19 cellular contexts compared by ENCODE assay signal in the genomic region with DNA sequence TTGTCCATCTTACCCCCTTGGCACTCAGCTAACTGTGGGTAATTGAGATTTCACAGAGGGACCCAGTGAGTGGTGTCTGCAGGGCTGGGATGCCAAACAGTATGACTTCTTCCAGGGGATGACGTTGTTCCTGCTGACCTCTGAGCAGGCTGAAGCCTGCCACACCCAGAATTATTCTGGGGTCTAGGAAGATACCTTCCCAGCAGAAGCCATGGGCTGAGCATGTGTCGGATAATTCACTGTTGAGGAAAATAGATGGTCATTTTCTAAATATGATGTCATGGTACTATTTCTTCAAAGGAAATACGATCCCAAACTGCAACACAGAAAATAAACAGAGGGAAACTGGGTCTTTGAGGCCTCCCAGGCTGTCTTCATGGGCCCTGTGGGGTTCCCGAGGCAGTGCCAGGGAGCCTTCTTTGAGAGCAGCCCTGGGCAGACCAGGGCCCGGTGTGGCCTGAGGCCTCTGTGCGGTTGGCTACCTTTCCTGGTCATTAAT. TPM values are rescaled to one million over a fixed set of nuclear protein-coding genes. Genes with fewer than 3 reads are reported as not detected.
DNase-seq lines count a peak whose midpoint lies in the region; ATAC-seq, FAIRE-seq and TF ChIP-seq lines count a peak whose summit lies in the region.
"Had no signal": no experiment of that assay in that cellular context is flagged by ENCODE, and none has a peak within 500 bp of the region (broad histone marks: within the 10 kb centered on the region; RNA-seq: fewer than 3 reads in every experiment).

No MANE protein-coding gene starts in this region.

- no peak for TF ChIP-seq RAD21 in A549 (conservative IDR thresholded peaks at IDR 0.05 in 1 of 2, IDR thresholded peaks at IDR 0.05 in 1 of 2)

- no peaks in the 10 kb centered on the region for H3K4me1 Mint-ChIP-seq in endodermal cell
- H3K4me1 Mint-ChIP-seq: CD14-positive monocyte had no signal

- TF ChIP-seq EP300 in A549 (IDR thresholded peaks at IDR 0.05) = no peak

- CTCF ChIA-PET in A549 (lab: Yijun Ruan, JAX) = interaction anchor here (0.8 kb wide), 1 partner anchor 15 kb away, joined by 3 read pairs; no protein-coding TSS in a partner anchor

- DNase-seq in A549 (ENCODE audit: low read depth in 1 of 2, low spot score in 1 of 2) (peak in 1 of 2 experiments; percentile 38), GM23248 (peak; percentile 16), astrocyte of the spinal cord (ENCODE audit: low read depth, low spot score) (peak; percentile 44), left kidney (ENCODE audit: low read depth, low spot score) (peak; percentile 47), DMS79 treated with DMSO at 0.1 percent for 48 hours (lab: John Stamatoyannopoulos, UW) (no peak), NCI-H1092 (lab: John Stamatoyannopoulos, UW) (no peak), endodermal cell (no peak)
- DNase-seq: DMS 273 treated with DMSO at 0.1 percent for 48 hours, H7, NCI-H1436 treated with DMSO at 0.1 percent for 48 hours, NCI-H2029 treated with DMSO at 0.1 percent for 48 hours, NCI-H2171 treated with DMSO at 0.1 percent for 48 hours, NCI-H774, RPMI8226 had no signal

- H2AFZ ChIP-seq in GM23248 = no peak overlapping the region

- H3K4me1 ChIP-seq in A549 (peaks cover 39% of the 10 kb centered on the region), GM23248 (ENCODE audit: insufficient read depth) (peaks cover 6% of the 10 kb centered on the region; the same call in 1 of the 2 replicates), endodermal cell (ENCODE audit: control insufficient read depth, insufficient read depth, low read length) (no peaks in the 10 kb centered on the region)

- H3K4me3 ChIP-seq in A549 = no peak overlapping the region
- no peak overlapping the region for H3K4me3 ChIP-seq in GM23248
- no peak overlapping the region for H3K4me3 ChIP-seq in astrocyte of the spinal cord (ENCODE audit: low read depth, low read length)
- no peak overlapping the region for H3K4me3 ChIP-seq in endodermal cell (ENCODE audit: low read length)

- TF ChIP-seq POLR2A in A549 (IDR thresholded peaks at IDR 0.05; ENCODE audit: low read length) = no peak

- H3K27ac ChIP-seq in A549 (peak overlapping the region; percentile 10 to 42; a peak in 4 of 6 replicates), GM23248 (no peak overlapping the region), endodermal cell (ENCODE audit: low read depth, low read length) (no peak overlapping the region)

- no peaks in the 10 kb centered on the region for H3K79me2 ChIP-seq in GM23248 (ENCODE audit: insufficient read depth)

- H3K9me3 Mint-ChIP-seq in endodermal cell = no peaks in the 10 kb centered on the region

- H3K4me2 ChIP-seq in A549 (peak overlapping the region; percentile 3; the same call in 2 of the 3 replicates), GM23248 (ENCODE audit: unreplicated experiment) (no peak overlapping the region)

- H3K9me2 ChIP-seq in GM23248 (ENCODE audit: insufficient read depth) = no peaks in the 10 kb centered on the region

- ATAC-seq in A549 (peak in 1 of 2 experiments; percentile 20; a peak in 2 of 6 replicates), HG02571 (IDR thresholded peaks at IDR 0.05; ENCODE audit: unreplicated experiment) (no peak)

- peaks cover 13% of the 10 kb centered on the region for H3K27me3 Mint-ChIP-seq in endodermal cell (ENCODE audit: insufficient read depth)

- H3K27me3 ChIP-seq in GM23248 (replicated peaks; ENCODE audit: insufficient read depth) (no peaks in the 10 kb centered on the region; the same call in 1 of the 2 replicates), endodermal cell (ENCODE audit: control insufficient read depth, insufficient read depth, low read length, poor library complexity, severe bottlenecking) (no peaks in the 10 kb centered on the region)

- H3K36me3 ChIP-seq in GM23248 (ENCODE audit: low read depth) = no peaks in the 10 kb centered on the region
- no peaks in the 10 kb centered on the region for H3K36me3 ChIP-seq in endodermal cell (ENCODE audit: control insufficient read depth, insufficient read depth, low read length)

- H3K27ac Mint-ChIP-seq in endodermal cell = no peak overlapping the region
- H3K27ac Mint-ChIP-seq: CD14-positive monocyte had no signal

- H3K4me3 Mint-ChIP-seq in endodermal cell = no peak overlapping the region
- H3K4me3 Mint-ChIP-seq: CD14-positive monocyte had no signal

- H4K20me1 ChIP-seq in GM23248 (ENCODE audit: insufficient read depth) = no peaks in the 10 kb centered on the region

- H3K9me3 ChIP-seq in A549 = no peaks in the 10 kb centered on the region
- no peaks in the 10 kb centered on the region for H3K9me3 ChIP-seq in GM23248 (ENCODE audit: low read depth)
- H3K9me3 ChIP-seq in endodermal cell (ENCODE audit: control insufficient read depth, low read length) = no peaks in the 10 kb centered on the region

- no peaks in the 10 kb centered on the region for H3K36me3 Mint-ChIP-seq in endodermal cell (ENCODE audit: low read depth)
- H3K36me3 Mint-ChIP-seq: CD14-positive monocyte had no signal

- WGBS in A549 (ENCODE audit: missing lambda C conversion rate) = 64% methylated on average over 6 of the region's 6 CpGs
- 55 to 60% methylated on average over 6 of the region's 6 CpGs for WGBS in GM23248 (ENCODE audit: low coverage in 1 of 2, low lambda C conversion rate in 2 of 2, missing lambda C conversion rate in 2 of 2), 2 experiments
- 79 to 86% methylated on average over 6 of the region's 6 CpGs for WGBS in endodermal cell (ENCODE audit: insufficient coverage in 1 of 2, insufficient read length in 1 of 2), 2 experiments

- no peaks in the 10 kb centered on the region for H3F3A ChIP-seq in GM23248 (ENCODE audit: insufficient read depth)

- H3K9ac ChIP-seq in GM23248 (no peak overlapping the region), endodermal cell (ENCODE audit: extremely low read depth, low read length, poor library complexity, severe bottlenecking) (no peak overlapping the region)

- in situ Hi-C loops in GM23248 (cut with MboI) = no loop called here
- in situ Hi-C loops in astrocyte of the spinal cord (cut with HindIII; ENCODE audit: low sequenced_read_pairs) = no loop called here

- POLR2A ChIA-PET in A549 (lab: Yijun Ruan, JAX) = no interaction called here

- TF ChIP-seq CTCF in A549 (IDR thresholded peaks at IDR 0.05) = no peak
- TF ChIP-seq CTCF in astrocyte of the spinal cord (IDR thresholded peaks at IDR 0.05; ENCODE audit: low read depth, low read length) = no peak
- no peak for TF ChIP-seq CTCF in endodermal cell (conservative IDR thresholded peaks at IDR 0.05)

- no peak for FAIRE-seq in A549 (lab: Jason Lieb, UNC)
- FAIRE-seq: A204.1 had no signal

TF ChIP-seq in A549, 52 proteins besides CTCF, POLR2A, EP300 and RAD21:
- TF ChIP-seq HOXB13 (CRISPR knock-in tag; IDR thresholded peaks at IDR 0.05; ENCODE audit: low read depth) = no peak
- TF ChIP-seq JUNB (IDR thresholded peaks at IDR 0.05) = no peak
- TF ChIP-seq ZC3H11A (IDR thresholded peaks at IDR 0.05) = no peak
- TF ChIP-seq HDAC2 (IDR thresholded peaks at IDR 0.05) = no peak
- TF ChIP-seq FOXS1 (CRISPR knock-in tag; IDR thresholded peaks at IDR 0.05) = no peak
- no peak for TF ChIP-seq FOSL2 (IDR thresholded peaks at IDR 0.05)
- TF ChIP-seq FOSL2 (CRISPR knock-in tag; IDR thresholded peaks at IDR 0.05) = no peak

RNA-seq across cellular contexts. Expression of a gene that starts 17.4 kb away (rescaled TPM):
- 0.05 and 0.22 TPM in 2 replicates for polyA plus RNA-seq in A549 (2011; rRNA removed)
- polyA plus RNA-seq in A549 (2012; cell fraction: cytosol; rRNA removed) = 0.01 TPM in 1 of 2 replicates, not detected in the other
- polyA plus RNA-seq in A549 (2012; cell fraction: nucleus; rRNA removed) = 0.05 TPM in 1 of 2 replicates, not detected in the other
- polyA plus RNA-seq in A549 (2017; fragmentation: RNase III; extraction: RNeasy Plus Mini Kit Qiagen cat#74134 plus additional on column Dnase treatment) = 0.05 to 0.17 TPM (median 0.07 TPM) in 3 replicates
- 0.50 TPM in 1 of 2 replicates, not detected in the other for polyA minus RNA-seq in A549 (2011; rRNA and poly(A)+ RNA removed)
- not detected in 2 replicates for total RNA-seq in GM23248 (2014; rRNA removed; shearing (Covaris generic))
- polyA plus RNA-seq in GM23248 (2016; fragmentation: Nextera tagmentation; extraction: Ambion mirVana) = not detected in 2 replicates
- total RNA-seq in endodermal cell = under 1 TPM in 1 of 2 donors, not detected in 1; 0.33 TPM
- polyA plus RNA-seq in endodermal cell (2013, experiment 1 of 2) = 2.4 TPM
- polyA plus RNA-seq in endodermal cell (2013, experiment 2 of 2) = 2.1 TPM
- total RNA-seq: HT1080, NCI-H460 had no signal

RNA-seq across cellular contexts. Expression of a gene that starts 50.2 kb away (rescaled TPM):
- polyA plus RNA-seq in A549 (2011; rRNA removed) (10.8 and 11.6 TPM in 2 replicates), A549 (2017; fragmentation: RNase III; extraction: RNeasy Plus Mini Kit Qiagen cat#74134 plus additional on column Dnase treatment) (5.9 to 8.4 TPM (median 8.3 TPM) in 3 replicates), GM23248 (2016; fragmentation: Nextera tagmentation; extraction: Ambion mirVana) (1.7 and 2.1 TPM in 2 replicates)
- 5.3 and 6.2 TPM in 2 replicates for polyA plus RNA-seq in A549 (2012; cell fraction: cytosol; rRNA removed)
- polyA plus RNA-seq in A549 (2012; cell fraction: nucleus; rRNA removed) = 9.1 and 9.9 TPM in 2 replicates
- 7.0 TPM in 2 replicates for polyA minus RNA-seq in A549 (2011; rRNA and poly(A)+ RNA removed)
- total RNA-seq in GM23248 (2014; rRNA removed; shearing (Covaris generic)) = 1.5 and 3.0 TPM in 2 replicates
- total RNA-seq in endodermal cell = 10 to 100 TPM; 19.9 to 21.8 TPM
- polyA plus RNA-seq in endodermal cell (2013, experiment 1 of 2) = 51.2 TPM
- polyA plus RNA-seq in endodermal cell (2013, experiment 2 of 2) = 42.1 TPM
- polyA plus RNA-seq: CD14-positive monocyte had no signal

RNA-seq across cellular contexts. Expression of a gene that starts 54.2 kb away (rescaled TPM):
- polyA plus RNA-seq in A549 (2011; rRNA removed) (68.3 and 71.2 TPM in 2 replicates), A549 (2017; fragmentation: RNase III; extraction: RNeasy Plus Mini Kit Qiagen cat#74134 plus additional on column Dnase treatment) (36.9 to 39.2 TPM (median 37.6 TPM) in 3 replicates), GM23248 (2016; fragmentation: Nextera tagmentation; extraction: Ambion mirVana) (61.4 and 67.1 TPM in 2 replicates)
- 38.4 and 41.0 TPM in 2 replicates for polyA plus RNA-seq in A549 (2012; cell fraction: cytosol; rRNA removed)
- 31.9 and 43.3 TPM in 2 replicates for polyA plus RNA-seq in A549 (2012; cell fraction: nucleus; rRNA removed)
- polyA minus RNA-seq in A549 (2011; rRNA and poly(A)+ RNA removed) = 85.9 and 103 TPM in 2 replicates
- 47.9 and 48.1 TPM in 2 replicates for total RNA-seq in GM23248 (2014; rRNA removed; shearing (Covaris generic))
- 10 to 100 TPM; 51.9 to 65.5 TPM for total RNA-seq in endodermal cell
- 39.7 TPM for polyA plus RNA-seq in endodermal cell (2013, experiment 1 of 2)
- 33.5 TPM for polyA plus RNA-seq in endodermal cell (2013, experiment 2 of 2)

Comparison
In these comparisons a context has a peak if more than half of its experiments do, and no peak if none do; other contexts are left out.
1. DNase-seq: peak in GM23248 (single experiment), astrocyte of the spinal cord (single experiment) and left kidney (single experiment); none in DMS79 treated with DMSO at 0.1 percent for 48 hours (single experiment), NCI-H1092 (single experiment) and endodermal cell (single experiment).
2. H3K27ac ChIP-seq: peak in A549 (2 of 2); none in GM23248 (single experiment) and endodermal cell (single experiment).